In genomic region chrX:39985116-39985515, GRCh38 we compare ENCODE assay signal across 1 cellular context.
TF ChIP-seq lines count a peak whose summit lies in the region.

No MANE protein-coding gene starts in this region.

TF ChIP-seq in A549, 52 proteins besides CTCF, POLR2A, EP300 and RAD21 (continued from another document):
- TF ChIP-seq HMGXB4 (CRISPR knock-in tag; IDR thresholded peaks at IDR 0.05; ENCODE audit: borderline replicate concordance) (no peak), USF2 (IDR thresholded peaks at IDR 0.05) (no peak), SMC3 (IDR thresholded peaks at IDR 0.05) (no peak)
